1 cellular context compared by ENCODE assay signal in genomic region chr7:149125864-149126661, GRCh38.
TF ChIP-seq lines count a peak whose summit lies in the region.

A gene with protein sequence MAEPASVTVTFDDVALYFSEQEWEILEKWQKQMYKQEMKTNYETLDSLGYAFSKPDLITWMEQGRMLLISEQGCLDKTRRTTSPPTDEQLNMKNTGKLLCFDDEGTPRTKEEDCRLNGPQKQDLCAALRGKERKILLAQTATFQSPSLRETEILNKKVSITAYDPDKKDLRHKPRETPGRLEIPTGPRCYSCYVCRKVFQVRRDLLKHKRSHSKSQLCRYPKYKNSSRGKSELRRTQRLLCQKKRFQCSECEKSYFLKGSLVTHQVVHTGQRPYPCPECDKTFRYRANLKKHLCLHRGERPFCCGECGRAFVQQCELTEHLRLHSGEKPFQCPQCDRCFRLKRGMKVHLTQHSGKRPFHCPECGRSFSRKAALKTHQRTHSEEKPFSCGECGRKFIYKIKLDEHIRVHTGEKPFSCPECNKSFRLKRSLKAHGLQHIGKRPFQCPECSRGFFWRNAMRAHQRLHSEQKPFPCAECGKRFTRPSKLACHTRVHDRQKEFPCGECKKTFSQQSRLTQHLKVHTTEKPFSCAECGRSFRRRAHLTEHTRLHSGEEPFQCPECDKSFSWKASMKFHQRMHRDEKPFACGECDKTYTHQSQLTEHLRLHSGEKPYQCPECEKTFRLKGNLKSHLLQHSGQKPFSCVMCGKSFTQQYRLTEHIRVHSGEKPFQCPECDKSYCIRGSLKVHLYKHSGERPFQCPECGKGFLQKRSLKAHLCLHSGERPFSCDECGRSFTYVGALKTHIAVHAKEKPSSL (minus strand): TSS chr7:149126324. CDS start chr7:149126213, 111 bp downstream.

TF ChIP-seq in HEK293, 187 proteins besides CTCF, POLR2A, EP300 and RAD21 (continued from another document and continues in another):
- 0 out of 2 replicates have a peak, but pooled peaks have one; percentile 3 for TF ChIP-seq ZNF768 (tag by site-specific recombination; IDR thresholded peaks at IDR 0.05)
- peak; percentile 84 for TF ChIP-seq ZBTB10 (tag by site-specific recombination; IDR thresholded peaks at IDR 0.05)
- TF ChIP-seq, protein P1, sequence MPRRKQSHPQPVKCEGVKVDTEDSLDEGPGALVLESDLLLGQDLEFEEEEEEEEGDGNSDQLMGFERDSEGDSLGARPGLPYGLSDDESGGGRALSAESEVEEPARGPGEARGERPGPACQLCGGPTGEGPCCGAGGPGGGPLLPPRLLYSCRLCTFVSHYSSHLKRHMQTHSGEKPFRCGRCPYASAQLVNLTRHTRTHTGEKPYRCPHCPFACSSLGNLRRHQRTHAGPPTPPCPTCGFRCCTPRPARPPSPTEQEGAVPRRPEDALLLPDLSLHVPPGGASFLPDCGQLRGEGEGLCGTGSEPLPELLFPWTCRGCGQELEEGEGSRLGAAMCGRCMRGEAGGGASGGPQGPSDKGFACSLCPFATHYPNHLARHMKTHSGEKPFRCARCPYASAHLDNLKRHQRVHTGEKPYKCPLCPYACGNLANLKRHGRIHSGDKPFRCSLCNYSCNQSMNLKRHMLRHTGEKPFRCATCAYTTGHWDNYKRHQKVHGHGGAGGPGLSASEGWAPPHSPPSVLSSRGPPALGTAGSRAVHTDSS (tag by site-specific recombination; IDR thresholded peaks at IDR 0.05): 0 out of 2 replicates have a peak, but pooled peaks have one; percentile 11
- no peak for TF ChIP-seq HOXA7 (CRISPR knock-in tag; IDR thresholded peaks at IDR 0.05; ENCODE audit: borderline replicate concordance)
- no peak for TF ChIP-seq ZNF223 (tag by site-specific recombination; IDR thresholded peaks at IDR 0.05)
- peak; percentile 91 for TF ChIP-seq ZSCAN30 (tag by site-specific recombination; IDR thresholded peaks at IDR 0.05)
- peak; percentile 91 for TF ChIP-seq ZBTB20 (tag by site-specific recombination; IDR thresholded peaks at IDR 0.05)
- TF ChIP-seq ZNF501 (tag by site-specific recombination; IDR thresholded peaks at IDR 0.05): peak; percentile 99
- TF ChIP-seq RBAK (tag by site-specific recombination; IDR thresholded peaks at IDR 0.05): no peak
- TF ChIP-seq MEIS1 (CRISPR knock-in tag; IDR thresholded peaks at IDR 0.05; ENCODE audit: borderline replicate concordance): no peak
- no peak for TF ChIP-seq ZFHX2 (tag by site-specific recombination; conservative IDR thresholded peaks at IDR 0.05)
- no peak for TF ChIP-seq HOXC10 (CRISPR knock-in tag; IDR thresholded peaks at IDR 0.05)
- TF ChIP-seq GLI2 (tag by site-specific recombination; IDR thresholded peaks at IDR 0.05; ENCODE audit: borderline replicate concordance, low read depth): no peak
- no peak for TF ChIP-seq ZNF274 (IDR thresholded peaks at IDR 0.05; ENCODE audit: low read length)
- no peak for TF ChIP-seq ZNF274 (tag by site-specific recombination; IDR thresholded peaks at IDR 0.05; ENCODE audit: borderline replicate concordance)
- TF ChIP-seq GLI4 (tag by site-specific recombination; IDR thresholded peaks at IDR 0.05): no peak; the same call in none of the 2 replicates
- no peak for TF ChIP-seq ZNF548 (tag by site-specific recombination; IDR thresholded peaks at IDR 0.05)
- peak; percentile 47; the same call in 1 of the 2 replicates for TF ChIP-seq ZNF239 (tag by site-specific recombination; IDR thresholded peaks at IDR 0.05)
- TF ChIP-seq ZNF843 (tag by site-specific recombination; IDR thresholded peaks at IDR 0.05): peak; percentile 72
- TF ChIP-seq ZNF112 (tag by site-specific recombination; IDR thresholded peaks at IDR 0.05): no peak
- TF ChIP-seq, protein P2, sequence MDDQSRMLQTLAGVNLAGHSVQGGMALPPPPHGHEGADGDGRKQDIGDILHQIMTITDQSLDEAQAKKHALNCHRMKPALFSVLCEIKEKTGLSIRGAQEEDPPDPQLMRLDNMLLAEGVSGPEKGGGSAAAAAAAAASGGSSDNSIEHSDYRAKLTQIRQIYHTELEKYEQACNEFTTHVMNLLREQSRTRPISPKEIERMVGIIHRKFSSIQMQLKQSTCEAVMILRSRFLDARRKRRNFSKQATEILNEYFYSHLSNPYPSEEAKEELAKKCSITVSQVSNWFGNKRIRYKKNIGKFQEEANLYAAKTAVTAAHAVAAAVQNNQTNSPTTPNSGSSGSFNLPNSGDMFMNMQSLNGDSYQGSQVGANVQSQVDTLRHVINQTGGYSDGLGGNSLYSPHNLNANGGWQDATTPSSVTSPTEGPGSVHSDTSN (CRISPR knock-in tag; IDR thresholded peaks at IDR 0.05): peak; percentile 73
- TF ChIP-seq WT1 (tag by site-specific recombination; IDR thresholded peaks at IDR 0.05): no peak; the same call in none of the 2 replicates
- 0 out of 2 replicates have a peak, but pooled peaks have one; percentile 16 for TF ChIP-seq ZBTB1 (tag by site-specific recombination; IDR thresholded peaks at IDR 0.05)
- TF ChIP-seq ZBTB21 (tag by site-specific recombination; IDR thresholded peaks at IDR 0.05): no peak
- peak; percentile 48 for TF ChIP-seq OSR2 (tag by site-specific recombination; IDR thresholded peaks at IDR 0.05)
- TF ChIP-seq HOXD13 (CRISPR knock-in tag; IDR thresholded peaks at IDR 0.05; ENCODE audit: borderline replicate concordance): no peak
- TF ChIP-seq ZNF561 (tag by site-specific recombination; IDR thresholded peaks at IDR 0.05; ENCODE audit: borderline replicate concordance): peak; percentile 43; the same call in 1 of the 2 replicates
- 0 out of 2 replicates have a peak, but pooled peaks have one; percentile 59 for TF ChIP-seq ZNF645 (tag by site-specific recombination; IDR thresholded peaks at IDR 0.05)
- peak; percentile 76 for TF ChIP-seq ZBTB6 (tag by site-specific recombination; IDR thresholded peaks at IDR 0.05)
- TF ChIP-seq, protein P3, sequence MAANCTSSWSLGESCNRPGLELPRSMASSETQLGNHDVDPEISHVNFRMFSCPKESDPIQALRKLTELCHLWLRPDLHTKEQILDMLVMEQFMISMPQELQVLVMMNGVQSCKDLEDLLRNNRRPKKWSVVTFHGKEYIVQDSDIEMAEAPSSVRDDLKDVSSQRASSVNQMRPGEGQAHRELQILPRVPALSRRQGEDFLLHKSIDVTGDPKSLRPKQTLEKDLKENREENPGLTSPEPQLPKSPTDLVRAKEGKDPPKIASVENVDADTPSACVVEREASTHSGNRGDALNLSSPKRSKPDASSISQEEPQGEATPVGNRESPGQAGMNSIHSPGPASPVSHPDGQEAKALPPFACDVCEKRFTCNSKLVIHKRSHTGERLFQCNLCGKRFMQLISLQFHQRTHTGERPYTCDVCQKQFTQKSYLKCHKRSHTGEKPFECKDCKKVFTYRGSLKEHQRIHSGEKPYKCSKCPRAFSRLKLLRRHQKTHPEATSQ (tag by site-specific recombination; IDR thresholded peaks at IDR 0.05): no peak; the same call in none of the 2 replicates
- peak; percentile 42; the same call in 1 of the 2 replicates for TF ChIP-seq KLF10 (tag by site-specific recombination; IDR thresholded peaks at IDR 0.05)
- TF ChIP-seq, protein P4, sequence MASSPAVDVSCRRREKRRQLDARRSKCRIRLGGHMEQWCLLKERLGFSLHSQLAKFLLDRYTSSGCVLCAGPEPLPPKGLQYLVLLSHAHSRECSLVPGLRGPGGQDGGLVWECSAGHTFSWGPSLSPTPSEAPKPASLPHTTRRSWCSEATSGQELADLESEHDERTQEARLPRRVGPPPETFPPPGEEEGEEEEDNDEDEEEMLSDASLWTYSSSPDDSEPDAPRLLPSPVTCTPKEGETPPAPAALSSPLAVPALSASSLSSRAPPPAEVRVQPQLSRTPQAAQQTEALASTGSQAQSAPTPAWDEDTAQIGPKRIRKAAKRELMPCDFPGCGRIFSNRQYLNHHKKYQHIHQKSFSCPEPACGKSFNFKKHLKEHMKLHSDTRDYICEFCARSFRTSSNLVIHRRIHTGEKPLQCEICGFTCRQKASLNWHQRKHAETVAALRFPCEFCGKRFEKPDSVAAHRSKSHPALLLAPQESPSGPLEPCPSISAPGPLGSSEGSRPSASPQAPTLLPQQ (tag by site-specific recombination; IDR thresholded peaks at IDR 0.05): 0 out of 2 replicates have a peak, but pooled peaks have one; percentile 10
- TF ChIP-seq ZFP69B (tag by site-specific recombination; IDR thresholded peaks at IDR 0.05): 0 out of 2 replicates have a peak, but pooled peaks have one; percentile 11
- TF ChIP-seq GLIS1 (tag by site-specific recombination; IDR thresholded peaks at IDR 0.05): peak; percentile 79
- peak; percentile 91; the same call in 1 of the 2 replicates for TF ChIP-seq ZNF837 (tag by site-specific recombination; IDR thresholded peaks at IDR 0.05)
- TF ChIP-seq PRDM2 (tag by site-specific recombination; IDR thresholded peaks at IDR 0.05; ENCODE audit: borderline replicate concordance): peak; percentile 77; the same call in 1 of the 2 replicates
